In the genomic region with DNA sequence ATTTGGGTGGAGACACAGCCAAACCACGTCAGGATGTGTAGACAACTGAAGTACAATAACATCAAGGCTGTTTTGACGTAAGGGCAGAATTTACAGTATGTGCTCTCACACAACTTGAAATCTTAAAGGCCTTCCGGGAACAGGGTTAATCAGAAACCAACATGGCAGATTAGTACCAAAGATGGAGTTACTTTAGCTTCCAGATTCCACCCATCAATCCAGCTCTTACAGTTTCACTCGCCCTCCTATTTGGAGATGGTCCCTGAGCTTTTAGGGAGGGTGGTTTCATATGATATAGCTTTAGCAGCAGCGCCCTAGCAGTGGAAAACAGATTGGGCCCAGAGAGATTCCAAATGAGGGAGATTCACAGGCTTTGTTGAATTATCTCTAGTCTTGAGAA, we compare ENCODE assay signal across 18 cellular contexts. TPM values are rescaled to one million over a fixed set of nuclear protein-coding genes. Genes with fewer than 3 reads are reported as not detected.
DNase-seq lines count a peak whose midpoint lies in the region; ATAC-seq and TF ChIP-seq lines count a peak whose summit lies in the region.
"Had no signal": no experiment of that assay in that cellular context is flagged by ENCODE, and none has a peak within 500 bp of the region (broad histone marks: within the 10 kb centered on the region; RNA-seq: fewer than 3 reads in every experiment).

No MANE protein-coding gene starts in this region.

- peaks cover 8% of the 10 kb centered on the region for H4K20me1 ChIP-seq in GM23338 (replicated peaks; ENCODE audit: insufficient read depth)

- CTCF ChIA-PET in activated CD4-positive, alpha-beta T cell treated with anti-CD3 and anti-CD28 coated beads for 36 hours (lab: Charles Lee) = no interaction called here

- no peaks in the 10 kb centered on the region for H3K27me3 Mint-ChIP-seq in activated CD4-positive, alpha-beta T cell treated with anti-CD3 and anti-CD28 coated beads for 36 hours
- H3K27me3 Mint-ChIP-seq in GM23338 (ENCODE audit: insufficient read depth, low read depth, poor library complexity) (peaks cover 24% of the 10 kb centered on the region), nephron (ENCODE audit: low read depth) (no peaks in the 10 kb centered on the region)
- H3K27me3 Mint-ChIP-seq in central memory CD8-positive, alpha-beta T cell = no peaks in the 10 kb centered on the region
- no peaks in the 10 kb centered on the region for H3K27me3 Mint-ChIP-seq in T-helper 2 cell treated with Interferon-gamma antibody and Interleukin-4, amounts not matched to agents 5 μg/mL and 100 μg/mL, for 36 hours (ENCODE audit: low read depth)
- H3K27me3 Mint-ChIP-seq: CD4-positive, alpha-beta memory T cell had no signal

- POLR2A ChIA-PET in activated CD4-positive, alpha-beta T cell treated with anti-CD3 and anti-CD28 coated beads for 36 hours (lab: Charles Lee) = no interaction called here

- peaks cover 25% of the 10 kb centered on the region for H3K79me2 ChIP-seq in GM23338 (replicated peaks; ENCODE audit: insufficient read depth)

- peaks cover 18% of the 10 kb centered on the region; the same call in 1 of the 2 replicates for H3K4me1 ChIP-seq in GM23338 (ENCODE audit: insufficient read depth)

- peaks cover 18% of the 10 kb centered on the region for H3K36me3 Mint-ChIP-seq in activated CD4-positive, alpha-beta T cell treated with anti-CD3 and anti-CD28 coated beads for 36 hours (ENCODE audit: low read depth)
- H3K36me3 Mint-ChIP-seq in GM23338 (ENCODE audit: low read depth) (peaks cover 19% of the 10 kb centered on the region), nephron (ENCODE audit: low read depth) (no peaks in the 10 kb centered on the region)
- H3K36me3 Mint-ChIP-seq in central memory CD8-positive, alpha-beta T cell (ENCODE audit: insufficient read depth) = peaks cover 7% of the 10 kb centered on the region
- peaks cover 7% of the 10 kb centered on the region for H3K36me3 Mint-ChIP-seq in T-helper 2 cell treated with Interferon-gamma antibody and Interleukin-4, amounts not matched to agents 5 μg/mL and 100 μg/mL, for 36 hours (ENCODE audit: low read depth)
- H3K36me3 Mint-ChIP-seq: CD14-positive monocyte had no signal

- H3K27me3 ChIP-seq in GM23338 (ENCODE audit: insufficient read depth) = no peaks in the 10 kb centered on the region
- H3K27me3 ChIP-seq: BLaER1 had no signal

- peaks cover 29% of the 10 kb centered on the region for H3K4me1 Mint-ChIP-seq in activated CD4-positive, alpha-beta T cell treated with anti-CD3 and anti-CD28 coated beads for 36 hours
- peaks cover 22% of the 10 kb centered on the region for H3K4me1 Mint-ChIP-seq in GM23338
- H3K4me1 Mint-ChIP-seq in central memory CD8-positive, alpha-beta T cell = peaks cover 15% of the 10 kb centered on the region
- peaks cover 5% of the 10 kb centered on the region for H3K4me1 Mint-ChIP-seq in nephron
- H3K4me1 Mint-ChIP-seq in T-helper 2 cell treated with Interferon-gamma antibody and Interleukin-4, amounts not matched to agents 5 μg/mL and 100 μg/mL, for 36 hours (ENCODE audit: low read depth) = peaks cover 15% of the 10 kb centered on the region

- intact Hi-C loops in activated CD4-positive, alpha-beta T cell treated with anti-CD3 and anti-CD28 coated beads for 36 hours (cut with DNase I, micrococcal nuclease) = loop anchor here (5.0 to 10.0 kb wide), 2 partner anchors 560 to 1903 kb away; a partner anchor contains a TSS

- TF ChIP-seq CTCF in GM23338 (conservative IDR thresholded peaks at IDR 0.05; ENCODE audit: low read depth in 2 of 2) (no peak), nephron (IDR thresholded peaks at IDR 0.05; ENCODE audit: unreplicated experiment in 3 of 3) (no peak)

- H3F3A ChIP-seq in GM23338 (replicated peaks; ENCODE audit: low read depth) = no peaks in the 10 kb centered on the region; the same call in 1 of the 2 replicates

- 0 out of 2 replicates have a peak overlapping the region, but pooled peaks have one; percentile 24 for H2AFZ ChIP-seq in GM23338

- no peak overlapping the region for H3K4me3 ChIP-seq in GM23338
- H3K4me3 ChIP-seq: BLaER1 had no signal

- H3K27ac ChIP-seq in GM23338 (ENCODE audit: low read depth) = no peak overlapping the region
- H3K27ac ChIP-seq: BLaER1 had no signal

- H3K27ac Mint-ChIP-seq in activated CD4-positive, alpha-beta T cell treated with anti-CD3 and anti-CD28 coated beads for 36 hours = peak overlapping the region; percentile 42
- no peak overlapping the region for H3K27ac Mint-ChIP-seq in GM23338
- H3K27ac Mint-ChIP-seq in central memory CD8-positive, alpha-beta T cell (ENCODE audit: low read depth) = peak overlapping the region; percentile 17
- peak overlapping the region in 2 of 3 experiments; percentile 30 to 73 for H3K27ac Mint-ChIP-seq in nephron
- H3K27ac Mint-ChIP-seq in T-helper 2 cell treated with Interferon-gamma antibody and Interleukin-4, amounts not matched to agents 5 μg/mL and 100 μg/mL, for 36 hours = no peak overlapping the region
- H3K27ac Mint-ChIP-seq: CD14-positive monocyte had no signal

- H3K9me2 ChIP-seq in GM23338 (ENCODE audit: insufficient read depth) = 0 out of 2 replicates have a peak, but pooled peaks cover 4% of the 10 kb centered on the region

- H3K9me3 Mint-ChIP-seq in activated CD4-positive, alpha-beta T cell treated with anti-CD3 and anti-CD28 coated beads for 36 hours (ENCODE audit: low read depth) = peaks cover 2% of the 10 kb centered on the region
- H3K9me3 Mint-ChIP-seq in GM23338 = no peaks in the 10 kb centered on the region; the same call in 2 of the 3 replicates
- no peaks in the 10 kb centered on the region for H3K9me3 Mint-ChIP-seq in central memory CD8-positive, alpha-beta T cell
- H3K9me3 Mint-ChIP-seq in nephron = no peaks in the 10 kb centered on the region
- no peaks in the 10 kb centered on the region for H3K9me3 Mint-ChIP-seq in T-helper 2 cell treated with Interferon-gamma antibody and Interleukin-4, amounts not matched to agents 5 μg/mL and 100 μg/mL, for 36 hours

- no peaks in the 10 kb centered on the region for H3K36me3 ChIP-seq in GM23338 (ENCODE audit: insufficient read depth)
- H3K36me3 ChIP-seq: BLaER1 had no signal

- no peak for ATAC-seq in activated CD4-positive, alpha-beta T cell treated with anti-CD3 and anti-CD28 coated beads for 36 hours
- no peak for ATAC-seq in GM23338
- no peak for ATAC-seq in central memory CD8-positive, alpha-beta T cell (replicated peaks; ENCODE audit: extremely low read depth, poor library complexity, severe bottlenecking)
- ATAC-seq: HepG2 had no signal

- DNase-seq in activated CD4-positive, alpha-beta T cell treated with anti-CD3 and anti-CD28 coated beads for 36 hours = no peak
- DNase-seq in activated CD4-positive, alpha-beta T cell treated with anti-CD3 and anti-CD28 coated beads for 1 hour = no peak
- DNase-seq in GM23338 (ENCODE audit: low spot score) (no peak), COLO829 (ENCODE audit: low spot score) (no peak), NCI-H446 (lab: John Stamatoyannopoulos, UW) (no peak)
- DNase-seq in central memory CD8-positive, alpha-beta T cell (ENCODE audit: low spot score in 2 of 2) = no peak
- DNase-seq in T-helper 2 cell treated with Interferon-gamma antibody and Interleukin-4, amounts not matched to agents 5 μg/mL and 100 μg/mL, for 36 hours (ENCODE audit: low spot score) = no peak
- DNase-seq: 8988T; Calu3; CD4-positive, alpha-beta memory T cell; DMS79 treated with DMSO at 0.1 percent for 48 hours; GF-D8; H9 had no signal

- H3K4me3 Mint-ChIP-seq in activated CD4-positive, alpha-beta T cell treated with anti-CD3 and anti-CD28 coated beads for 36 hours = no peak overlapping the region
- H3K4me3 Mint-ChIP-seq in GM23338 = no peak overlapping the region
- H3K4me3 Mint-ChIP-seq in central memory CD8-positive, alpha-beta T cell = no peak overlapping the region
- peak overlapping the region; percentile 49 to 72 (median 53) for H3K4me3 Mint-ChIP-seq in nephron
- H3K4me3 Mint-ChIP-seq in T-helper 2 cell treated with Interferon-gamma antibody and Interleukin-4, amounts not matched to agents 5 μg/mL and 100 μg/mL, for 36 hours = no peak overlapping the region
- H3K4me3 Mint-ChIP-seq: CD14-positive monocyte, H9 had no signal

- H3K4me2 ChIP-seq in GM23338 = no peak overlapping the region
- H3K4me2 ChIP-seq: BLaER1 had no signal

TF ChIP-seq in GM23338, 12 proteins besides CTCF, POLR2A, EP300 and RAD21:
- no peak for TF ChIP-seq CREB1 (CRISPR knock-in tag; IDR thresholded peaks at IDR 0.05; ENCODE audit: low read depth)

RNA-seq across cellular contexts. Expression of a gene that starts 2.0 kb away (rescaled TPM):
- 100 to 1,000 TPM; 179 to 187 TPM for total RNA-seq in activated CD4-positive, alpha-beta T cell treated with anti-CD3 and anti-CD28 coated beads for 36 hours
- 139 and 145 TPM in 2 replicates for total RNA-seq in GM23338 (2014; rRNA removed; shearing (Covaris generic))
- polyA plus RNA-seq in GM23338 (2016; fragmentation: Nextera tagmentation; extraction: Ambion mirVana) = 53.6 and 58.7 TPM in 2 replicates

RNA-seq across cellular contexts. Expression of a gene that starts 11.6 kb away (rescaled TPM):
- total RNA-seq in activated CD4-positive, alpha-beta T cell treated with anti-CD3 and anti-CD28 coated beads for 36 hours = not detected
- 4.6 and 9.3 TPM in 2 replicates for total RNA-seq in GM23338 (2014; rRNA removed; shearing (Covaris generic))
- polyA plus RNA-seq in GM23338 (2016; fragmentation: Nextera tagmentation; extraction: Ambion mirVana) = 6.4 and 8.1 TPM in 2 replicates
- total RNA-seq: A673; CD4-positive, alpha-beta memory T cell; HepG2 had no signal
- polyA plus RNA-seq: CD14-positive monocyte; CD4-positive, alpha-beta memory T cell had no signal

RNA-seq across cellular contexts. Expression of a gene that starts 49.7 kb away (rescaled TPM):
- total RNA-seq in activated CD4-positive, alpha-beta T cell treated with anti-CD3 and anti-CD28 coated beads for 36 hours = 10 to 100 TPM; 14.0 to 15.4 TPM
- total RNA-seq in GM23338 (2014; rRNA removed; shearing (Covaris generic)) = 26.3 and 29.9 TPM in 2 replicates
- 15.8 and 21.7 TPM in 2 replicates for polyA plus RNA-seq in GM23338 (2016; fragmentation: Nextera tagmentation; extraction: Ambion mirVana)

Comparison
In these comparisons a context has a peak if more than half of its experiments do, and no peak if none do; other contexts are left out.
1. H3K27ac Mint-ChIP-seq: peak in activated CD4-positive, alpha-beta T cell treated with anti-CD3 and anti-CD28 coated beads for 36 hours (single experiment), central memory CD8-positive, alpha-beta T cell (single experiment) and nephron (2 of 3); none in GM23338 (single experiment) and T-helper 2 cell treated with Interferon-gamma antibody and Interleukin-4, amounts not matched to agents 5 μg/mL and 100 μg/mL, for 36 hours (single experiment).
2. H3K4me3 Mint-ChIP-seq: peak in nephron (3 of 3); none in activated CD4-positive, alpha-beta T cell treated with anti-CD3 and anti-CD28 coated beads for 36 hours (single experiment), GM23338 (single experiment), central memory CD8-positive, alpha-beta T cell (single experiment) and T-helper 2 cell treated with Interferon-gamma antibody and Interleukin-4, amounts not matched to agents 5 μg/mL and 100 μg/mL, for 36 hours (single experiment).